19 cellular contexts compared by ENCODE assay signal in the genomic region with DNA sequence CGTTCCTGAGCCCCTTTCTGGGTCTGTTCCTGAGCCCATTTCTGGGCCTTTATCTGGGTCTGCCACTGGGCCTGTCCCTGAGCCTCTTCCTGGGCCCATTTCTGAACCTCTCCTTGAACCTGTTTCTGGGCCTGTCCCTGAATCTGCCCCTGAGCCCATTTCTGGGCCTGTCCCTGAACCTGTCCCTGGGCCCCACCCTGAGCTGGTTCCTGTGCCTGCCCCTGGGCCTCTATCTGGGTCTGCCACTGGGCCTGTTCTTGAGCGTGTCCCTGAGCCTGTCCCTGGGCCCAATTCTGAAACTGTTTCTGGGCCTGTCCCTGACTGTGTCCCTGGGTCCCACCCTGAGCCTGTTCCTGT.
"Had no signal": no experiment of that assay in that cellular context is flagged by ENCODE, and none has a peak within 500 bp of the region (broad histone marks: within the 10 kb centered on the region; RNA-seq: fewer than 3 reads in every experiment).

No MANE protein-coding gene starts in this region.

- H3K27me3 ChIP-seq: hepatocyte, vagina had no signal

- FAIRE-seq: astrocyte had no signal

- H3K27ac Mint-ChIP-seq: activated naive CD4-positive, alpha-beta T cell treated with anti-CD3 and anti-CD28 coated beads, Interleukin-2, amount 10 ng/mL, durations not matched to agents 7 days and 5 days; nephron had no signal

- H3K4me1 Mint-ChIP-seq: activated naive CD4-positive, alpha-beta T cell treated with anti-CD3 and anti-CD28 coated beads, Interleukin-2, amount 10 ng/mL, durations not matched to agents 7 days and 5 days had no signal

- H3K79me2 ChIP-seq: hepatocyte had no signal

- H3K9me3 ChIP-seq: breast epithelium, esophagus squamous epithelium, transverse colon, vagina had no signal

- DNase-seq: activated T-cell treated with anti-CD3 and anti-CD28 coated beads, Interleukin-2, amount 50 U/mL, for 4 hours; cerebellar nuclear complex; effector CD8-positive, alpha-beta T cell; esophagus squamous epithelium; midbrain; nucleus accumbens; stimulated activated CD4-positive, alpha-beta T cell treated with anti-CD3 and anti-CD28 coated beads, Interleukin-2, amount 100 ng/mL, for 24 hours; stimulated activated naive CD8-positive, alpha-beta T cell treated with anti-CD3 and anti-CD28 coated beads, Interleukin-15, Interleukin-2, amounts not matched to agents 100 U/mL and 50 U/mL, for 24 hours; substantia nigra; T-helper 1 cell; T-helper 9 cell; transverse colon had no signal

- H3K9me3 Mint-ChIP-seq: activated naive CD4-positive, alpha-beta T cell treated with anti-CD3 and anti-CD28 coated beads, Interleukin-2, amount 10 ng/mL, durations not matched to agents 7 days and 5 days; activated T-cell treated with anti-CD3 and anti-CD28 coated beads, Interleukin-2, amount 50 U/mL, for 4 hours; nephron had no signal

- H3K36me3 ChIP-seq: breast epithelium, esophagus squamous epithelium, transverse colon, vagina had no signal

- H3K27ac ChIP-seq: breast epithelium, esophagus squamous epithelium, hepatocyte, transverse colon, vagina had no signal

- H3K36me3 Mint-ChIP-seq: activated naive CD4-positive, alpha-beta T cell treated with anti-CD3 and anti-CD28 coated beads, Interleukin-2, amount 10 ng/mL, durations not matched to agents 7 days and 5 days had no signal

- H3K4me1 ChIP-seq: breast epithelium, esophagus squamous epithelium had no signal

- H3K4me2 ChIP-seq: hepatocyte had no signal

- H2AFZ ChIP-seq: hepatocyte had no signal

- ATAC-seq: activated T-cell treated with anti-CD3 and anti-CD28 coated beads, Interleukin-2, amount 50 U/mL, for 4 hours; left colon; stimulated activated naive CD8-positive, alpha-beta T cell treated with anti-CD3 and anti-CD28 coated beads, Interleukin-15, Interleukin-2, amounts not matched to agents 100 U/mL and 50 U/mL, for 24 hours had no signal

- H3K4me3 ChIP-seq: breast epithelium, esophagus squamous epithelium, hepatocyte, transverse colon, vagina had no signal

- H3K4me3 Mint-ChIP-seq: activated naive CD4-positive, alpha-beta T cell treated with anti-CD3 and anti-CD28 coated beads, Interleukin-2, amount 10 ng/mL, durations not matched to agents 7 days and 5 days; activated T-cell treated with anti-CD3 and anti-CD28 coated beads, Interleukin-2, amount 50 U/mL, for 4 hours; nephron had no signal
